In the genomic region with DNA sequence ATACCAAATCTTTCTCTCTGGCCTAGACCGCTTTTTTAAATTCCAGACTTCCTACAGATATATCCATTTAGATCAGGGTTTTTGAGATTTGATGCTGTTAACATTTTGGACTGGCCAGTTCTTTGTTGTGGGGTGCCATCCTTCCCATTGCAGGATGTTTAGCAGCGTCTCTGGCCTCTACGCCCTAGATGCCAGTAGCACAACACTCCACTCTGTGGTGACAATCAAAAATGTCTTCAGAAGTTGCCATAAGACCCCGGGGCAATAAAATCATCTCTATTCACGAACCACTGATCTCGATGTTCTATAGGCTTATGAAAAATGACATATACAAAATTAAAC, we compare ENCODE assay signal across 16 cellular contexts.
"Had no signal": no experiment of that assay in that cellular context is flagged by ENCODE, and none has a peak within 500 bp of the region (broad histone marks: within the 10 kb centered on the region; RNA-seq: fewer than 3 reads in every experiment).

No MANE protein-coding gene starts in this region.

- H3K27ac Mint-ChIP-seq: activated CD4-positive, alpha-beta T cell treated with anti-CD3 and anti-CD28 coated beads for 36 hours; activated CD8-positive, alpha-beta T cell treated with anti-CD3 and anti-CD28 coated beads for 36 hours; activated T-cell treated with anti-CD3 and anti-CD28 coated beads, Interleukin-2, amount 50 U/mL, for 72 hours; naive thymus-derived CD8-positive, alpha-beta T cell had no signal

- H3K27ac ChIP-seq: cardiac muscle cell, epithelial cell of prostate, upper lobe of right lung, WERI-Rb-1 had no signal

- ATAC-seq: activated CD4-positive, alpha-beta T cell treated with anti-CD3 and anti-CD28 coated beads for 36 hours; activated CD8-positive, alpha-beta T cell treated with anti-CD3 and anti-CD28 coated beads for 36 hours; activated T-cell treated with anti-CD3 and anti-CD28 coated beads, Interleukin-2, amount 50 U/mL, for 72 hours; gastroesophageal sphincter; mucosa of descending colon; naive thymus-derived CD8-positive, alpha-beta T cell had no signal

- H3K4me1 ChIP-seq: upper lobe of right lung had no signal

- H3K36me3 Mint-ChIP-seq: naive thymus-derived CD8-positive, alpha-beta T cell had no signal

- H3K36me3 ChIP-seq: gastroesophageal sphincter, upper lobe of right lung, WERI-Rb-1 had no signal

- H3K27me3 ChIP-seq: cardiac muscle cell, gastroesophageal sphincter, upper lobe of right lung had no signal

- H3K9me3 Mint-ChIP-seq: activated T-cell treated with anti-CD3 and anti-CD28 coated beads, Interleukin-2, amount 50 U/mL, for 72 hours had no signal

- H3K27me3 Mint-ChIP-seq: activated CD8-positive, alpha-beta T cell treated with anti-CD3 and anti-CD28 coated beads for 36 hours; naive thymus-derived CD8-positive, alpha-beta T cell had no signal

- H3K4me3 Mint-ChIP-seq: activated CD4-positive, alpha-beta T cell treated with anti-CD3 and anti-CD28 coated beads for 36 hours; activated CD8-positive, alpha-beta T cell treated with anti-CD3 and anti-CD28 coated beads for 36 hours; activated T-cell treated with anti-CD3 and anti-CD28 coated beads, Interleukin-2, amount 50 U/mL, for 72 hours; naive thymus-derived CD8-positive, alpha-beta T cell had no signal

- H3K4me3 ChIP-seq: cardiac muscle cell, gastroesophageal sphincter, lung, mucosa of descending colon, upper lobe of right lung had no signal

- DNase-seq: activated CD4-positive, alpha-beta T cell treated with anti-CD3 and anti-CD28 coated beads for 36 hours; activated CD8-positive, alpha-beta memory T cell treated with anti-CD3 and anti-CD28 coated beads, Interleukin-2, amount 50 U/mL, for 4 hours; activated CD8-positive, alpha-beta T cell treated with anti-CD3 and anti-CD28 coated beads for 36 hours; activated T-cell treated with anti-CD3 and anti-CD28 coated beads, Interleukin-2, amount 50 U/mL, for 72 hours; aorta; cortex of kidney; effector memory CD4-positive, alpha-beta T cell; mucosa of descending colon; naive thymus-derived CD8-positive, alpha-beta T cell; T-helper 1 cell; upper lobe of right lung; WERI-Rb-1 had no signal

- H3K9me3 ChIP-seq: gastroesophageal sphincter, mucosa of descending colon, upper lobe of right lung had no signal
